In the genomic region with DNA sequence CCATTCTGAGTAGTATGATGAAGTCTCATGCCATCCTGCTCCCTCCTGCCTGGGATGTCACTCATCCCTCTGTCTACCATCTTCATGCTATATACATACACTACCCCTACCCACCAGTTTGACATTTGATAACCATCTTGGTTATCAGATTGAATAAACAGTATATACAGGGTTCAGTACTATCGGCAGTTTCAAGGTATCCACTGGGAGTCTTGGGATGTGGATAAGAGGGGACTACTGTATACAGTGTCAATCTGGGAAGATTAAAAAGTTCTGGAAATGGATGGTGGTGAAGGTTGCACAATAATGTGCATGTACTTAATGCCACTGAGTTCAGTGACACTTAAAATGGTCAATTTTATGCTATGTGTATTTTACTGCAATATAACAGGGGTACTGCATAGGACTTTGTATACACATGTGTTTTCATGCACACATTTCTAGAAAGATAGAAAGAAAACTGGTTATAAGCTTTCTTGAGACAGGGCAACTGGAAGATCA, we compare ENCODE assay signal across 18 cellular contexts. TPM values are rescaled to one million over a fixed set of nuclear protein-coding genes. Genes with fewer than 3 reads are reported as not detected.
DNase-seq lines count a peak whose midpoint lies in the region; ATAC-seq, FAIRE-seq and TF ChIP-seq lines count a peak whose summit lies in the region.
"Had no signal": no experiment of that assay in that cellular context is flagged by ENCODE, and none has a peak within 500 bp of the region (broad histone marks: within the 10 kb centered on the region; RNA-seq: fewer than 3 reads in every experiment).

No MANE protein-coding gene starts in this region.

- H3K9me3 ChIP-seq in K562 (replicated peaks; ENCODE audit: control insufficient read depth, insufficient read depth, low read depth, low read length): no peaks in the 10 kb centered on the region
- H3K9me3 ChIP-seq in colonic mucosa: no peaks in the 10 kb centered on the region

- CTCF ChIA-PET in K562 (lab: Yijun Ruan, JAX; ENCODE audit: low intra/inter-chr PET ratio): no interaction called here

- H3K4me1 ChIP-seq in K562 (replicated peaks in 1 of 2; ENCODE audit: control insufficient read depth in 2 of 2, insufficient read depth in 2 of 2, low read length in 2 of 2) (0 out of 5 replicates have a peak, but pooled peaks cover 0 to 4% of the 10 kb centered on the region in 2 experiments), colonic mucosa (no peaks in the 10 kb centered on the region)

- H3K36me3 ChIP-seq in K562 (ENCODE audit: control insufficient read depth, insufficient read depth, low read length) (peaks cover 3% of the 10 kb centered on the region; the same call in 1 of the 3 replicates), colonic mucosa (no peaks in the 10 kb centered on the region)

- BruUV-seq in K562 (replicated peaks; lab: Mats Ljungman, UMichigan): no TSS peak

- H2AFZ ChIP-seq in K562 (ENCODE audit: low read depth, low read length): no peak overlapping the region

- H3K4me2 ChIP-seq in K562 (ENCODE audit: insufficient read depth, low read length): no peak overlapping the region
- H3K4me2 ChIP-seq: BLaER1, KMS-11 had no signal

- DNase-seq in Right ventricle myocardium superior (no peak), left cardiac atrium (no peak), GM19239 (ENCODE audit: insufficient read length, low spot score) (no peak), K562 (ENCODE audit: extremely low read depth in 1 of 4, low spot score in 3 of 4) (no peak), colonic mucosa (no peak)
- DNase-seq: 8988T; Calu3; CD4-positive, alpha-beta memory T cell; DMS79 treated with DMSO at 0.1 percent for 48 hours; GF-D8; H9 had no signal

- TF ChIP-seq CTCF in K562 (IDR thresholded peaks at IDR 0.05 in 2 of 3, conservative IDR thresholded peaks at IDR 0.05 in 1 of 3; ENCODE audit: insufficient read depth in 2 of 3, low read depth in 1 of 3, low read length in 3 of 3) (no peak), colonic mucosa (IDR thresholded peaks at IDR 0.05) (no peak)

- H3K27me3 Mint-ChIP-seq in stimulated activated memory B cell treated with anti-CD40 and anti-IgM and Interleukin-4, amounts not matched to agents 10 μg/mL and 1 μg/mL and 100 μg/mL, for 72 hours: no peaks in the 10 kb centered on the region
- H3K27me3 Mint-ChIP-seq: CD4-positive, alpha-beta memory T cell had no signal

- no peak for TF ChIP-seq EP300 in K562 (IDR thresholded peaks at IDR 0.05; ENCODE audit: low read length)

- intact Hi-C loops in Right ventricle myocardium superior (cut with DNase I): no loop called here
- intact Hi-C loops in left cardiac atrium (cut with DNase I): no loop called here
- intact Hi-C loops in K562 (cut with micrococcal nuclease): no loop called here
- intact Hi-C loops in colonic mucosa (cut with DNase I): no loop called here

- H3K27ac ChIP-seq in K562 (ENCODE audit: extremely low read depth, low read depth, low read length) (no peak overlapping the region), colonic mucosa (no peak overlapping the region)
- H3K27ac ChIP-seq: BLaER1, KMS-11 had no signal

- FAIRE-seq in GM19239 (lab: Jason Lieb, UNC): peak; percentile 57
- FAIRE-seq in K562 (lab: Jason Lieb, UNC): no peak
- FAIRE-seq: H1, HTR-8/SVneo had no signal

- POLR2A ChIA-PET in K562 (lab: Yijun Ruan, JAX): interaction anchor here (0.6 to 0.9 kb wide), 2 partner anchors 20 to 690 kb away, joined by 3 to 4 read pairs; no protein-coding TSS in a partner anchor

- no peaks in the 10 kb centered on the region for H3K27me3 ChIP-seq in K562 (ENCODE audit: control insufficient read depth in 2 of 2, insufficient read depth in 2 of 2, low read length in 2 of 2)
- no peaks in the 10 kb centered on the region for H3K27me3 ChIP-seq in colonic mucosa
- H3K27me3 ChIP-seq: BLaER1 had no signal

- H3K9me1 ChIP-seq in K562 (ENCODE audit: control insufficient read depth, insufficient read depth, low read length): no peaks in the 10 kb centered on the region

- H3K36me3 Mint-ChIP-seq in stimulated activated memory B cell treated with anti-CD40 and anti-IgM and Interleukin-4, amounts not matched to agents 10 μg/mL and 1 μg/mL and 100 μg/mL, for 72 hours: peaks cover 12% of the 10 kb centered on the region

- H3K4me3 ChIP-seq in K562: no peak overlapping the region
- no peak overlapping the region for H3K4me3 ChIP-seq in colonic mucosa
- H3K4me3 ChIP-seq: BLaER1 had no signal

- no peak for TF ChIP-seq POLR2A in K562 (conservative IDR thresholded peaks at IDR 0.05)

- H3K4me3 Mint-ChIP-seq in stimulated activated memory B cell treated with anti-CD40 and anti-IgM and Interleukin-4, amounts not matched to agents 10 μg/mL and 1 μg/mL and 100 μg/mL, for 72 hours: no peak overlapping the region
- H3K4me3 Mint-ChIP-seq: CD14-positive monocyte; CD4-positive, alpha-beta memory T cell; H9 had no signal

- H3K9me3 Mint-ChIP-seq in stimulated activated memory B cell treated with anti-CD40 and anti-IgM and Interleukin-4, amounts not matched to agents 10 μg/mL and 1 μg/mL and 100 μg/mL, for 72 hours: no peaks in the 10 kb centered on the region
- H3K9me3 Mint-ChIP-seq: CD14-positive monocyte; CD4-positive, alpha-beta memory T cell; H9 had no signal

- ATAC-seq in Right ventricle myocardium superior (ENCODE audit: poor library complexity) (peak; percentile 41), left cardiac atrium (no peak), K562 (no peak; the same call in 2 of the 3 replicates), HG03571 (IDR thresholded peaks at IDR 0.05; ENCODE audit: unreplicated experiment) (no peak)
- no peak for ATAC-seq in stimulated activated memory B cell treated with anti-CD40 and anti-IgM and Interleukin-4, amounts not matched to agents 10 μg/mL and 1 μg/mL and 100 μg/mL, for 72 hours

- H3K27ac Mint-ChIP-seq in stimulated activated memory B cell treated with anti-CD40 and anti-IgM and Interleukin-4, amounts not matched to agents 10 μg/mL and 1 μg/mL and 100 μg/mL, for 72 hours: no peak overlapping the region
- H3K27ac Mint-ChIP-seq: H9 had no signal

- TF ChIP-seq RAD21 in K562 (CRISPR knock-in tag; conservative IDR thresholded peaks at IDR 0.05 in 1 of 2, IDR thresholded peaks at IDR 0.05 in 1 of 2): no peak

- WGBS in K562 (ENCODE audit: insufficient coverage, low coverage, missing lambda C conversion rate): 81% methylated on average over 1 of the region's 1 CpG

- H3K9ac ChIP-seq in K562 (ENCODE audit: insufficient read depth in 1 of 2, low read depth in 2 of 2, low read length in 2 of 2): no peak overlapping the region
- H3K9ac ChIP-seq in colonic mucosa (ENCODE audit: low read depth in 2 of 2, low read length in 2 of 2): no peak overlapping the region
- H3K9ac ChIP-seq: BLaER1, KMS-11 had no signal

- in situ Hi-C loops in K562 (cut with MboI): no loop called here

- peaks cover 67% of the 10 kb centered on the region for H3K4me1 Mint-ChIP-seq in stimulated activated memory B cell treated with anti-CD40 and anti-IgM and Interleukin-4, amounts not matched to agents 10 μg/mL and 1 μg/mL and 100 μg/mL, for 72 hours

- H3K79me2 ChIP-seq in K562 (ENCODE audit: control insufficient read depth, insufficient read depth, low read length): peaks cover 56% of the 10 kb centered on the region

- no peaks in the 10 kb centered on the region for H4K20me1 ChIP-seq in K562 (replicated peaks; ENCODE audit: control insufficient read depth, insufficient read depth, low read length)

TF ChIP-seq in K562, 482 proteins besides CTCF, POLR2A, EP300 and RAD21:
- TF ChIP-seq CEBPG (CRISPR knock-in tag; IDR thresholded peaks at IDR 0.05): no peak
- TF ChIP-seq CEBPG (tag; conservative IDR thresholded peaks at IDR 0.05 in 1 of 2, IDR thresholded peaks at IDR 0.05 in 1 of 2): peak in 1 of 2 experiments; percentile 42; a peak in 1 of 4 replicates
- TF ChIP-seq BDP1 (IDR thresholded peaks at IDR 0.05; ENCODE audit: insufficient read depth, insufficient read length): no peak
- TF ChIP-seq CCAR2 (IDR thresholded peaks at IDR 0.05; ENCODE audit: low read depth, low read length): no peak
- TF ChIP-seq CEBPB (tag; IDR thresholded peaks at IDR 0.05): peak; percentile 79
- no peak for TF ChIP-seq NFXL1 (CRISPR knock-in tag; IDR thresholded peaks at IDR 0.05)

RNA-seq across cellular contexts. Expression of gene SPPL3, which starts 22.1 kb away (rescaled TPM):
- total RNA-seq in Right ventricle myocardium superior (28.3 TPM), left cardiac atrium (10 to 100 TPM; 27.6 to 29.7 TPM), K562 (2014; rRNA removed) (2.9 and 4.2 TPM in 2 replicates), K562 (2014; rRNA removed; fragmentation: Illumina TruSeq; extraction: Trizol) (7.1 and 8.3 TPM in 2 replicates), K562 (2015; rRNA removed; fragmentation: Illumina TruSeq; extraction: Trizol) (6.9 and 7.4 TPM in 2 replicates), K562 (2021) (21.6 and 23.8 TPM in 2 replicates), colonic mucosa (10 to 100 TPM; 44.7 to 55.2 TPM)
- total RNA-seq in K562 (2011; cell fraction: chromatin; rRNA removed; ENCODE audit: low replicate concordance): 25.1 and 48.4 TPM in 2 replicates
- total RNA-seq in K562 (2011; cell fraction: nucleolus; rRNA removed): 15.8 and 16.1 TPM in 2 replicates
- total RNA-seq in K562 (2011; cell fraction: nucleoplasm; rRNA removed): 39.8 and 62.4 TPM in 2 replicates
- polyA plus RNA-seq in K562 (2011; rRNA removed) (6.4 and 7.4 TPM in 2 replicates), K562 (2014; fragmentation: Illumina TruSeq; extraction: Trizol) (28.6 and 32.1 TPM in 2 replicates), K562 (2014; fragmentation: Nextera tagmentation; extraction: Ambion mirVana) (1 to 10 TPM; 3.8 to 5.3 TPM), K562 (2014; rRNA removed) (6.2 and 6.6 TPM in 2 replicates)
- polyA plus RNA-seq in K562 (2011; cell fraction: cytosol; rRNA removed): 10.3 and 12.7 TPM in 2 replicates
- polyA plus RNA-seq in K562 (2011; cell fraction: nucleus; rRNA removed): 7.9 and 10.3 TPM in 2 replicates
- 9.3 and 23.9 TPM in 2 replicates for polyA plus RNA-seq in K562 (2012)
- 13.7 and 19.4 TPM in 2 replicates for polyA minus RNA-seq in K562 (2011; rRNA and poly(A)+ RNA removed)
- 14.9 and 19.3 TPM in 2 replicates for polyA minus RNA-seq in K562 (2011; cell fraction: cytosol; rRNA and poly(A)+ RNA removed)
- 6.1 and 6.2 TPM in 2 replicates for polyA minus RNA-seq in K562 (2011; cell fraction: nucleus; rRNA and poly(A)+ RNA removed)
